Comparison of ENCODE assay signal across 8 cellular contexts in the genomic region with DNA sequence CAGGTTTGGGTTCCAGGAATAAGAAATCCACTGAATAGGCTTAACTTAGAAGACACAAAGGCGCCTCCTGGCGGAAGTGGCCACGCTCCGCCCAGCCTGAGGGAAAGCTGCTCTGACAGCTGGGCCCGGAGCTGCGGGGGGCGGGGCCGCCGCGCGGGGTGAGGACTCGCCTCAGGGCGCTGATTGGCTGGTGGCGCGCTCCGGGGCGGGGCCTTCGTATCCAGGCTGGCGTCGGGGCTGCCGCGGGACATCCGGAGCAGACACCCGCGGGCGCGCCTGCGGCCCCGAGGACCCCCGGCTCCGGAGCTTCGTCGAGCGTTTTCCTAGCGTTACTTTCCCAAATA. TPM values are rescaled to one million over a fixed set of nuclear protein-coding genes. Genes with fewer than 3 reads are reported as not detected.
DNase-seq lines count a peak whose midpoint lies in the region; ATAC-seq and TF ChIP-seq lines count a peak whose summit lies in the region.
"Not testable (repeated sequence)": the region's sequence is repeated elsewhere in the genome, so short reads cannot be mapped to it uniquely, and the experiment has no call there.

No MANE protein-coding gene starts in this region.

- not testable (repeated sequence) for TF ChIP-seq POLR2A in IMR-90 (IDR thresholded peaks at IDR 0.05; ENCODE audit: low read depth, low read length)

- H2BK5ac ChIP-seq in IMR-90 (ENCODE audit: low read depth, low read length, poor library complexity, severe bottlenecking): not testable (repeated sequence)

- dilution Hi-C loops in IMR-90 (cut with HindIII; ENCODE audit: low sequenced_read_pairs, unreplicated experiment): not testable (repeated sequence)

- not testable (repeated sequence) for H3K9me3 ChIP-seq in DOHH2 (ENCODE audit: control insufficient read depth, insufficient read depth, low read length); IMR-90 (ENCODE audit: control insufficient read depth, insufficient read depth, low read length); mucosa of rectum (ENCODE audit: control insufficient read depth in 2 of 2, low read length in 2 of 2)

- intact Hi-C loops in IMR-90 (cut with micrococcal nuclease): not testable (repeated sequence)

- peak; percentile 70 for ATAC-seq in GM21367 (IDR thresholded peaks at IDR 0.05; ENCODE audit: unreplicated experiment)
- peak; percentile 73 for ATAC-seq in HG02943 (IDR thresholded peaks at IDR 0.05; ENCODE audit: low read depth, unreplicated experiment)
- peak; percentile 93 for ATAC-seq in IMR-90 (ENCODE audit: low read depth)
- peak; percentile 88 for ATAC-seq in activated CD8-positive, alpha-beta memory T cell treated with anti-CD3 and anti-CD28 coated beads, Interleukin-2, amount 10 ng/mL, durations not matched to agents 7 days and 5 days
- peak; percentile 90 for ATAC-seq in esophagus mucosa

- not testable (repeated sequence) for H3K27me3 Mint-ChIP-seq in activated CD8-positive, alpha-beta memory T cell treated with anti-CD3 and anti-CD28 coated beads, Interleukin-2, amount 10 ng/mL, durations not matched to agents 7 days and 5 days; stimulated activated naive CD8-positive, alpha-beta T cell treated with anti-CD3 and anti-CD28 coated beads, Interleukin-15, Interleukin-2, amounts not matched to agents 100 ng/mL and 50 ng/mL, for 24 hours

- H3K9me1 ChIP-seq in IMR-90 (ENCODE audit: insufficient read depth, low read length): not testable (repeated sequence)

- in situ Hi-C loops in IMR-90 (cut with MboI; ENCODE audit: low sequenced_read_pairs): not testable (repeated sequence)

- H3F3A ChIP-seq in DOHH2 (ENCODE audit: control insufficient read depth, insufficient read depth): not testable (repeated sequence)

- TF ChIP-seq CTCF in DOHH2 (IDR thresholded peaks at IDR 0.05; ENCODE audit: low read depth, low read length, poor library complexity, severe bottlenecking); IMR-90 (conservative IDR thresholded peaks at IDR 0.05; ENCODE audit: low read depth, low read length): not testable (repeated sequence)

- not testable (repeated sequence) for H3K36me3 ChIP-seq in DOHH2 (ENCODE audit: control insufficient read depth, low read length); IMR-90 (ENCODE audit: control insufficient read depth, insufficient read depth, low read length); mucosa of rectum (ENCODE audit: control insufficient read depth in 2 of 2, insufficient read depth in 2 of 2, low read length in 2 of 2)

- H3K4me3 ChIP-seq in DOHH2 (ENCODE audit: low read length): peak overlapping the region; percentile 69
- not testable (repeated sequence) for H3K4me3 ChIP-seq in IMR-90 (ENCODE audit: insufficient read depth, low read depth, low read length); mucosa of rectum (ENCODE audit: low read length in 2 of 2)

- H3K14ac ChIP-seq in IMR-90 (replicated peaks; ENCODE audit: low read depth, low read length): not testable (repeated sequence)

- H3K4me1 ChIP-seq in DOHH2 (ENCODE audit: control insufficient read depth, low read length); IMR-90 (ENCODE audit: control insufficient read depth, insufficient read depth, low read length); mucosa of rectum (ENCODE audit: control insufficient read depth in 2 of 2, insufficient read depth in 2 of 2, low read length in 2 of 2): not testable (repeated sequence)

- TF ChIP-seq RAD21 in IMR-90 (IDR thresholded peaks at IDR 0.05; ENCODE audit: low read length): not testable (repeated sequence)

- H3K27ac ChIP-seq in DOHH2 (ENCODE audit: low read depth, low read length): peak overlapping the region; percentile 80
- not testable (repeated sequence) for H3K27ac ChIP-seq in IMR-90 (ENCODE audit: insufficient read depth, low read length)
- H3K27ac ChIP-seq in mucosa of rectum (ENCODE audit: low read depth in 2 of 2, low read length in 2 of 2): peak overlapping the region; percentile 77 to 83

- not testable (repeated sequence) for H3K4ac ChIP-seq in IMR-90 (ENCODE audit: low read depth, low read length)

- no CpG with 5 or more reads among the region's 35 CpGs for WGBS in IMR-90 (ENCODE audit: extremely low coverage in 2 of 2, insufficient read length in 1 of 2), 2 experiments

- not testable (repeated sequence) for H3K9me2 ChIP-seq in DOHH2 (replicated peaks; ENCODE audit: control insufficient read depth, low read length)

- not testable (repeated sequence) for H3K9ac ChIP-seq in IMR-90 (ENCODE audit: low read depth, low read length)
- H3K9ac ChIP-seq in mucosa of rectum (ENCODE audit: low read depth in 1 of 2, low read length in 2 of 2): peak overlapping the region in 1 of 2 donors; percentile 48

- not testable (repeated sequence) for H3K4me1 Mint-ChIP-seq in activated CD8-positive, alpha-beta memory T cell treated with anti-CD3 and anti-CD28 coated beads, Interleukin-2, amount 10 ng/mL, durations not matched to agents 7 days and 5 days; stimulated activated naive CD8-positive, alpha-beta T cell treated with anti-CD3 and anti-CD28 coated beads, Interleukin-15, Interleukin-2, amounts not matched to agents 100 ng/mL and 50 ng/mL, for 24 hours (ENCODE audit: low read depth)

- not testable (repeated sequence) for H3K79me1 ChIP-seq in IMR-90 (ENCODE audit: low read depth in 1 of 2, low read length in 2 of 2)

- CTCF ChIA-PET in IMR-90 (lab: Yijun Ruan, JAX): not testable (repeated sequence)
- CTCF ChIA-PET in activated CD8-positive, alpha-beta memory T cell treated with anti-CD3 and anti-CD28 coated beads, Interleukin-2, amount 10 ng/mL, durations not matched to agents 7 days and 5 days (lab: Charles Lee): interaction anchor here (0.9 kb wide), 1 partner anchor 22 kb away, joined by 3 read pairs; no protein-coding TSS in a partner anchor

- H3K36me3 Mint-ChIP-seq in activated CD8-positive, alpha-beta memory T cell treated with anti-CD3 and anti-CD28 coated beads, Interleukin-2, amount 10 ng/mL, durations not matched to agents 7 days and 5 days; stimulated activated naive CD8-positive, alpha-beta T cell treated with anti-CD3 and anti-CD28 coated beads, Interleukin-15, Interleukin-2, amounts not matched to agents 100 ng/mL and 50 ng/mL, for 24 hours (ENCODE audit: low read depth): not testable (repeated sequence)

- H4K91ac ChIP-seq in IMR-90 (ENCODE audit: insufficient read depth, low read depth, low read length): not testable (repeated sequence)

- H4K8ac ChIP-seq in IMR-90 (ENCODE audit: low read depth in 2 of 2, low read length in 2 of 2): not testable (repeated sequence)

- not testable (repeated sequence) for H3K4me3 Mint-ChIP-seq in activated CD8-positive, alpha-beta memory T cell treated with anti-CD3 and anti-CD28 coated beads, Interleukin-2, amount 10 ng/mL, durations not matched to agents 7 days and 5 days
- peak overlapping the region; percentile 82 for H3K4me3 Mint-ChIP-seq in stimulated activated naive CD8-positive, alpha-beta T cell treated with anti-CD3 and anti-CD28 coated beads, Interleukin-15, Interleukin-2, amounts not matched to agents 100 ng/mL and 50 ng/mL, for 24 hours

- not testable (repeated sequence) for H4K5ac ChIP-seq in IMR-90 (ENCODE audit: low read depth, low read length)

- not testable (repeated sequence) for H3K23ac ChIP-seq in IMR-90 (ENCODE audit: low read depth, low read length)

- not testable (repeated sequence) for H3K27ac Mint-ChIP-seq in activated CD8-positive, alpha-beta memory T cell treated with anti-CD3 and anti-CD28 coated beads, Interleukin-2, amount 10 ng/mL, durations not matched to agents 7 days and 5 days; stimulated activated naive CD8-positive, alpha-beta T cell treated with anti-CD3 and anti-CD28 coated beads, Interleukin-15, Interleukin-2, amounts not matched to agents 100 ng/mL and 50 ng/mL, for 24 hours

- not testable (repeated sequence) for H3K56ac ChIP-seq in IMR-90 (ENCODE audit: extremely low read depth, insufficient read depth, low read length)

- POLR2A ChIA-PET in IMR-90 (lab: Charles Lee; ENCODE audit: unreplicated experiment): not testable (repeated sequence)

- H3K4me2 ChIP-seq in DOHH2 (ENCODE audit: low read length): peak overlapping the region; percentile 53; the same call in 1 of the 2 replicates
- H3K4me2 ChIP-seq in IMR-90 (ENCODE audit: low read depth, low read length): not testable (repeated sequence)

- not testable (repeated sequence) for H3K79me2 ChIP-seq in DOHH2 (ENCODE audit: control insufficient read depth, low read length)

- H2AK5ac ChIP-seq in IMR-90 (ENCODE audit: low read depth, low read length): not testable (repeated sequence)

- H2AFZ ChIP-seq in IMR-90 (replicated peaks; ENCODE audit: low read length, poor library complexity): not testable (repeated sequence)

- H4K20me1 ChIP-seq in DOHH2 (ENCODE audit: control insufficient read depth, insufficient read depth, low read depth, low read length); IMR-90 (ENCODE audit: insufficient read depth, low read length): not testable (repeated sequence)

- not testable (repeated sequence) for H3K18ac ChIP-seq in IMR-90 (ENCODE audit: low read depth, low read length)

- not testable (repeated sequence) for H2BK15ac ChIP-seq in IMR-90 (ENCODE audit: low read depth, low read length)

- DNase-seq in IMR-90; activated CD8-positive, alpha-beta memory T cell treated with anti-CD3 and anti-CD28 coated beads, Interleukin-2, amount 10 ng/mL, durations not matched to agents 7 days and 5 days: not testable (repeated sequence)

- H2AK9ac ChIP-seq in IMR-90 (replicated peaks; ENCODE audit: low read depth, low read length, poor library complexity): not testable (repeated sequence)

- H3K9me3 Mint-ChIP-seq in activated CD8-positive, alpha-beta memory T cell treated with anti-CD3 and anti-CD28 coated beads, Interleukin-2, amount 10 ng/mL, durations not matched to agents 7 days and 5 days (ENCODE audit: low read depth); stimulated activated naive CD8-positive, alpha-beta T cell treated with anti-CD3 and anti-CD28 coated beads, Interleukin-15, Interleukin-2, amounts not matched to agents 100 ng/mL and 50 ng/mL, for 24 hours: not testable (repeated sequence)

- not testable (repeated sequence) for BruUV-seq in IMR-90 (replicated peaks; lab: Mats Ljungman, UMichigan)

- H3K27me3 ChIP-seq in DOHH2 (ENCODE audit: control insufficient read depth, low read length); IMR-90 (ENCODE audit: control insufficient read depth, insufficient read depth, low read length); mucosa of rectum (ENCODE audit: control insufficient read depth in 2 of 2, insufficient read depth in 2 of 2, low read length in 2 of 2): not testable (repeated sequence)

- H2BK20ac ChIP-seq in IMR-90 (ENCODE audit: low read depth, low read length): not testable (repeated sequence)

- not testable (repeated sequence) for H2BK120ac ChIP-seq in IMR-90 (ENCODE audit: low read depth, low read length)

RNA-seq across cellular contexts. Expression of a gene that starts 22.4 kb away (rescaled TPM):
- 1.8 and 5.8 TPM in 2 replicates for total RNA-seq in IMR-90 (2012; rRNA removed)
- polyA plus RNA-seq in IMR-90 (2012; rRNA removed): 17.1 and 20.0 TPM in 2 replicates
- 3.5 and 3.9 TPM in 2 replicates for polyA plus RNA-seq in IMR-90 (2012; cell fraction: cytosol; rRNA removed)
- polyA plus RNA-seq in IMR-90 (2012; cell fraction: nucleus; rRNA removed; ENCODE audit: low replicate concordance): 83.0 and 135 TPM in 2 replicates
- 100 to 1,000 TPM in 1 of 2 experiments, 10 to 100 TPM in 1; 80.5 to 100 TPM for total RNA-seq in activated CD8-positive, alpha-beta memory T cell treated with anti-CD3 and anti-CD28 coated beads, Interleukin-2, amount 10 ng/mL, durations not matched to agents 7 days and 5 days
- 15.7 TPM for total RNA-seq in esophagus mucosa

RNA-seq across cellular contexts. Expression of a gene that starts 31.7 kb away (rescaled TPM):
- total RNA-seq in IMR-90 (2012; rRNA removed) (12.5 and 13.6 TPM in 2 replicates), esophagus mucosa (31.8 TPM)
- polyA plus RNA-seq in IMR-90 (2012; rRNA removed): 56.1 and 57.5 TPM in 2 replicates
- polyA plus RNA-seq in IMR-90 (2012; cell fraction: cytosol; rRNA removed): 34.3 and 43.7 TPM in 2 replicates
- polyA plus RNA-seq in IMR-90 (2012; cell fraction: nucleus; rRNA removed; ENCODE audit: low replicate concordance): 99.9 and 143 TPM in 2 replicates
- total RNA-seq in activated CD8-positive, alpha-beta memory T cell treated with anti-CD3 and anti-CD28 coated beads, Interleukin-2, amount 10 ng/mL, durations not matched to agents 7 days and 5 days: 100 to 1,000 TPM in 1 of 2 experiments, 10 to 100 TPM in 1; 97.9 to 100 TPM

RNA-seq across cellular contexts. Expression of a gene that starts 53.9 kb away (rescaled TPM):
- total RNA-seq in IMR-90 (2012; rRNA removed): 13.9 and 14.9 TPM in 2 replicates
- polyA plus RNA-seq in IMR-90 (2012; rRNA removed): 25.1 and 30.2 TPM in 2 replicates
- 15.3 and 21.7 TPM in 2 replicates for polyA plus RNA-seq in IMR-90 (2012; cell fraction: cytosol; rRNA removed)
- 52.7 and 65.7 TPM in 2 replicates for polyA plus RNA-seq in IMR-90 (2012; cell fraction: nucleus; rRNA removed; ENCODE audit: low replicate concordance)
- total RNA-seq in activated CD8-positive, alpha-beta memory T cell treated with anti-CD3 and anti-CD28 coated beads, Interleukin-2, amount 10 ng/mL, durations not matched to agents 7 days and 5 days: 10 to 100 TPM; 46.2 to 50.9 TPM
- total RNA-seq in esophagus mucosa: 17.4 TPM
